Comparison of ENCODE assay signal across 1 cellular context in genomic region chr6:52317841-52318581, GRCh38.
A peak's percentile ranks its signal among the peaks of the same experiment; 100 is the strongest.
TF ChIP-seq lines count a peak whose summit lies in the region.

No MANE protein-coding gene starts in this region.

TF ChIP-seq in GM12878, 131 proteins besides CTCF, POLR2A, EP300 and RAD21 (continued from another document):
- no peak for TF ChIP-seq POLR2AphosphoS2 (IDR thresholded peaks at IDR 0.05; ENCODE audit: low read depth, low read length)
- TF ChIP-seq LARP7 (IDR thresholded peaks at IDR 0.05) = no peak
- no peak for TF ChIP-seq GATAD2B (conservative IDR thresholded peaks at IDR 0.05; ENCODE audit: low read depth)
- 0 out of 2 replicates have a peak, but pooled peaks have one; percentile 18 for TF ChIP-seq SPI1 (IDR thresholded peaks at IDR 0.05; ENCODE audit: borderline replicate concordance, insufficient read depth, low read depth, low read length)
- no peak for TF ChIP-seq ZNF274 (IDR thresholded peaks at IDR 0.05; ENCODE audit: insufficient read depth, insufficient read length)
- no peak for TF ChIP-seq NFYA (IDR thresholded peaks at IDR 0.05; ENCODE audit: borderline replicate concordance, low read depth, low read length)
- TF ChIP-seq RUNX3 (IDR thresholded peaks at IDR 0.05; ENCODE audit: low read length) = peak; percentile 55; the same call in 1 of the 2 replicates
- TF ChIP-seq MTA2 (IDR thresholded peaks at IDR 0.05; ENCODE audit: low read depth) = peak; percentile 57
- TF ChIP-seq MYC (IDR thresholded peaks at IDR 0.05; ENCODE audit: insufficient read depth, insufficient read length, insufficient replicate concordance, low read length, severe bottlenecking) = no peak
- no peak for TF ChIP-seq ZNF622 (IDR thresholded peaks at IDR 0.05)
- 0 out of 2 replicates have a peak, but pooled peaks have one; percentile 2 for TF ChIP-seq TCF12 (IDR thresholded peaks at IDR 0.05; ENCODE audit: low read depth, low read length)
- TF ChIP-seq NFXL1 (IDR thresholded peaks at IDR 0.05; ENCODE audit: borderline replicate concordance) = no peak
- TF ChIP-seq EZH2 (IDR thresholded peaks at IDR 0.05; ENCODE audit: borderline replicate concordance, control insufficient read depth, low read depth, low read length) = no peak
